Comparison of ENCODE assay signal across 23 cellular contexts in genomic region chr22:28366856-28367255, GRCh38.
"Had no signal": no experiment of that assay in that cellular context is flagged by ENCODE, and none has a peak within 500 bp of the region (broad histone marks: within the 10 kb centered on the region; RNA-seq: fewer than 3 reads in every experiment).

No MANE protein-coding gene starts in this region.

- DNase-seq: natural killer cell; occipital lobe; ovary; posterior cingulate gyrus; psoas muscle; right cardiac atrium; spleen; stimulated activated CD4-positive, alpha-beta T cell treated with anti-CD3 and anti-CD28 coated beads, Interleukin-12 subunit alpha, Interleukin-12 subunit beta, amount 100 ng/mL, for 4 hours; stimulated activated CD4-positive, alpha-beta T cell treated with anti-CD3 and anti-CD28 coated beads, Interleukin-1b, Interleukin-23, amount 100 ng/mL, for 48 hours; stimulated activated CD4-positive, alpha-beta T cell treated with anti-CD3 and anti-CD28 coated beads, Interleukin-4, amount 100 ng/mL, for 1 hour; stimulated activated CD4-positive, alpha-beta T cell treated with anti-CD3 and anti-CD28 coated beads, Interleukin-4, amount 100 ng/mL, for 4 hours; stimulated activated CD8-positive, alpha-beta memory T cell treated with anti-CD3 and anti-CD28 coated beads, Interleukin-4, amount 100 ng/mL, for 48 hours; stimulated activated naive CD4-positive, alpha-beta T cell; stimulated activated naive CD8-positive, alpha-beta T cell treated with anti-CD3 and anti-CD28 coated beads, Interleukin-15, amount 100 ng/mL, for 72 hours; stimulated activated naive CD8-positive, alpha-beta T cell treated with anti-CD3 and anti-CD28 coated beads, Interleukin-15, Interleukin-2, amounts not matched to agents 100 U/mL and 50 U/mL, for 24 hours; substantia nigra; testis; tibial artery; transverse colon; upper lobe of right lung; uterus had no signal

- ATAC-seq: natural killer cell; psoas muscle; right cardiac atrium; sciatic nerve; stimulated activated memory B cell treated with anti-CD40 and anti-IgM and Interleukin-4, amounts not matched to agents 10 μg/mL and 1 μg/mL and 100 μg/mL, for 72 hours; stimulated activated naive CD8-positive, alpha-beta T cell treated with anti-CD3 and anti-CD28 coated beads, Interleukin-15, amount 100 ng/mL, for 72 hours; stimulated activated naive CD8-positive, alpha-beta T cell treated with anti-CD3 and anti-CD28 coated beads, Interleukin-15, Interleukin-2, amounts not matched to agents 100 U/mL and 50 U/mL, for 24 hours; upper lobe of right lung had no signal
